Comparison of ENCODE assay signal across 12 cellular contexts in the genomic region with DNA sequence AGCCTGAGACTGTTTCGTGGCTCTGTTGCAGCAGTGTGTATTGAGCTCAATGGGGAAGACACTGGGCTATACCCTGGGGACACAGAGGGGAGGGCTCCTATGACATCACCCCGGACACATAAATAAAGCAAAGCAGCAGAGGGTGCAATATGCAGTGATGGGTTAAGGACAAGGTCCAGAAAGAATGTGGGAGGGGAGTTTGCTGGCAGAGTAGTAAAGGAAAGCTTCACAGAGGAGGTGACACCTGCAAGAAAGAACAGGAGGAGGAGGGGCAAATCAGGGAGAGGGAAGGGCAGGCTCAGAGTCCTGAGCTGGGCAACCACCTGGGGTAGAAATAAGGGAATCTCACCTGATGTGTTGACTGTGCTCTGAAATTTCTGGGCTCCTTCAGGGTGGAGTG. TPM values are rescaled to one million over a fixed set of nuclear protein-coding genes. Genes with fewer than 3 reads are reported as not detected.
DNase-seq lines count a peak whose midpoint lies in the region; ATAC-seq and TF ChIP-seq lines count a peak whose summit lies in the region.
"Had no signal": no experiment of that assay in that cellular context is flagged by ENCODE, and none has a peak within 500 bp of the region (broad histone marks: within the 10 kb centered on the region; RNA-seq: fewer than 3 reads in every experiment).

No MANE protein-coding gene starts in this region.

- no peak overlapping the region for H3K4me3 Mint-ChIP-seq in progenitor cell of endocrine pancreas (ENCODE audit: low read depth)
- H3K4me3 Mint-ChIP-seq: activated T-cell treated with anti-CD3 and anti-CD28 coated beads, Interleukin-2, amount 50 U/mL, for 24 hours; CD8-positive, alpha-beta memory T cell had no signal

- intact Hi-C loops in cardiac septum (cut with DNase I), result no loop called here

- TF ChIP-seq CTCF in progenitor cell of endocrine pancreas (IDR thresholded peaks at IDR 0.05; ENCODE audit: unreplicated experiment), result no peak

- DNase-seq in progenitor cell of endocrine pancreas (ENCODE audit: low spot score, unreplicated experiment), result no peak
- no peak for DNase-seq in SHP77 treated with DMSO at 0.1 percent for 48 hours (lab: John Stamatoyannopoulos, UW)
- no peak for DNase-seq in cardiac septum (ENCODE audit: low spot score)
- no peak for DNase-seq in C1 segment of cervical spinal cord (lab: John Stamatoyannopoulos, UW)
- no peak for DNase-seq in NCI-H1048 (lab: John Stamatoyannopoulos, UW)
- DNase-seq: activated T-cell treated with anti-CD3 and anti-CD28 coated beads, Interleukin-2, amount 50 U/mL, for 24 hours; CD8-positive, alpha-beta memory T cell; KBM-7; stimulated activated CD4-positive, alpha-beta T cell treated with anti-CD3 and anti-CD28 coated beads, Interleukin-4, amount 100 ng/mL, for 4 hours had no signal

- no peaks in the 10 kb centered on the region for H3K9me3 Mint-ChIP-seq in progenitor cell of endocrine pancreas (ENCODE audit: low read depth)
- H3K9me3 Mint-ChIP-seq: activated T-cell treated with anti-CD3 and anti-CD28 coated beads, Interleukin-2, amount 50 U/mL, for 24 hours; CD8-positive, alpha-beta memory T cell had no signal

- peaks cover 10% of the 10 kb centered on the region for H3K4me1 Mint-ChIP-seq in progenitor cell of endocrine pancreas (ENCODE audit: low read depth)

- no peaks in the 10 kb centered on the region for H3K36me3 Mint-ChIP-seq in progenitor cell of endocrine pancreas (ENCODE audit: insufficient read depth)
- H3K36me3 Mint-ChIP-seq: CD8-positive, alpha-beta memory T cell had no signal

- peak; percentile 37; the same call in 1 of the 2 replicates for TF ChIP-seq POLR2A in Raji (IDR thresholded peaks at IDR 0.05; ENCODE audit: insufficient read depth, low read depth, low read length)

- H3K27ac Mint-ChIP-seq in progenitor cell of endocrine pancreas, result peak overlapping the region; percentile 49
- H3K27ac Mint-ChIP-seq: activated T-cell treated with anti-CD3 and anti-CD28 coated beads, Interleukin-2, amount 50 U/mL, for 24 hours had no signal

- ATAC-seq in GM18868 (IDR thresholded peaks at IDR 0.05; ENCODE audit: unreplicated experiment), result peak; percentile 85
- peak; percentile 53 for ATAC-seq in HG02798 (IDR thresholded peaks at IDR 0.05; ENCODE audit: poor library complexity, unreplicated experiment)

- no peaks in the 10 kb centered on the region for H3K27me3 Mint-ChIP-seq in progenitor cell of endocrine pancreas
- H3K27me3 Mint-ChIP-seq: activated T-cell treated with anti-CD3 and anti-CD28 coated beads, Interleukin-2, amount 50 U/mL, for 24 hours; CD8-positive, alpha-beta memory T cell had no signal

RNA-seq across cellular contexts. Expression of gene CDKN2AIPNL, which starts 35.3 kb away (rescaled TPM):
- total RNA-seq in progenitor cell of endocrine pancreas, result 28.3 and 29.0 TPM in 2 replicates
- 27.2 TPM for total RNA-seq in cardiac septum
